ENCODE assay signal across 17 cellular contexts in the genomic region with DNA sequence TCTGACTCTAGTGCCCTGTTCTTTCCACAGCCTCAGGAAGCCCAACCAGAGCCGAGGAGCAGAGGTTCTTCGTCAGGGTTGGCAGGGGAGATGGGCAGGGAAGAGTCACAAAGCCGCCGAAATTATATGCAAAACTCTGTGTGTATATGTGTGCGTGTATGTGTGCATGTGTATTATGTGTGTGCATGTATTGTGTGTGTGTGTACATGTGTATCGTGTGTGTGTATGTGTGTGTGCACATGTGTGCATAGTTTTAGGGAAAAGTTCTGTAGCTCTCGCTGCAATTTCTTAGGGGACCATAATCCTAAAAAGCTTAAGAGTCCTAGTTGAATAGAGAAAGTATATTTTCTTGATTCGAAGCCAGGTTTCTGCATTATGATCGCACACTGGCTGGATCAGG. TPM values are rescaled to one million over a fixed set of nuclear protein-coding genes. Genes with fewer than 3 reads are reported as not detected.
A peak's percentile ranks its signal among the peaks of the same experiment; 100 is the strongest.
DNase-seq lines count a peak whose midpoint lies in the region; ATAC-seq and TF ChIP-seq lines count a peak whose summit lies in the region.
"Had no signal": no experiment of that assay in that cellular context is flagged by ENCODE, and none has a peak within 500 bp of the region (broad histone marks: within the 10 kb centered on the region; RNA-seq: fewer than 3 reads in every experiment).

No MANE protein-coding gene starts in this region.

- H4K20me1 ChIP-seq in mammary epithelial cell (ENCODE audit: insufficient read depth, low read length), result no peaks in the 10 kb centered on the region
- no peaks in the 10 kb centered on the region for H4K20me1 ChIP-seq in DND-41 (ENCODE audit: insufficient read depth, low read length)

- intact Hi-C loops in breast epithelium (cut with DNase I; ENCODE audit: low total_unique reads) (loop anchor here (10.0 kb wide), 1 partner anchor 283 kb away; no protein-coding TSS in a partner anchor), mammary epithelial cell (cut with micrococcal nuclease) (loop anchor here (1.0 to 5.0 kb wide), 5 partner anchors 61 to 441 kb away; no protein-coding TSS in a partner anchor)

- TF ChIP-seq EP300 in tibial nerve (IDR thresholded peaks at IDR 0.05), result no peak

- H2AFZ ChIP-seq in mammary epithelial cell (ENCODE audit: low read depth, low read length) (no peak overlapping the region), DND-41 (ENCODE audit: low read depth, low read length) (no peak overlapping the region)
- H2AFZ ChIP-seq: parathyroid adenoma had no signal

- BruUV-seq in mammary epithelial cell (replicated peaks; lab: Mats Ljungman, UMichigan), result no TSS peak

- dilution Hi-C loops in mammary epithelial cell (cut with HindIII; ENCODE audit: low sequenced_read_pairs), result loop anchor here (25.0 kb wide), 2 partner anchors 200 to 375 kb away; a partner anchor contains a TSS

- no peaks in the 10 kb centered on the region for H3K9me3 Mint-ChIP-seq in endothelial cell (ENCODE audit: unreplicated experiment)
- H3K9me3 Mint-ChIP-seq: nephron progenitor cell had no signal

- H3K9me3 ChIP-seq in breast epithelium (no peaks in the 10 kb centered on the region), mammary epithelial cell (replicated peaks; ENCODE audit: insufficient read depth, low read length) (no peaks in the 10 kb centered on the region), DND-41 (ENCODE audit: insufficient read depth, low read length, severe bottlenecking) (no peaks in the 10 kb centered on the region), tibial nerve (no peaks in the 10 kb centered on the region)
- H3K9me3 ChIP-seq: right atrium auricular region, spleen, upper lobe of left lung had no signal

- in situ Hi-C loops in mammary epithelial cell (cut with MboI; ENCODE audit: low sequenced_read_pairs in 2 of 2), result loop anchor here (5.0 to 25.0 kb wide), 4 partner anchors 60 to 425 kb away; a partner anchor contains a TSS

- peaks cover 9% of the 10 kb centered on the region for H3K4me1 Mint-ChIP-seq in endothelial cell (ENCODE audit: unreplicated experiment)

- no peaks in the 10 kb centered on the region for H3K27me3 ChIP-seq in breast epithelium
- no peaks in the 10 kb centered on the region for H3K27me3 ChIP-seq in mammary epithelial cell (ENCODE audit: insufficient read depth, low read length)
- no peaks in the 10 kb centered on the region for H3K27me3 ChIP-seq in DND-41 (ENCODE audit: insufficient read depth, low read length, poor library complexity)
- no peaks in the 10 kb centered on the region for H3K27me3 ChIP-seq in tibial nerve
- H3K27me3 ChIP-seq: right atrium auricular region, spleen, upper lobe of left lung had no signal

- 81% methylated on average over 9 of the region's 9 CpGs for WGBS in mammary epithelial cell (ENCODE audit: low coverage, missing lambda C conversion rate)
- WGBS in tibial nerve, 2 donors, result 81 to 83% methylated on average over 9 of the region's 9 CpGs

- H3K36me3 ChIP-seq in breast epithelium (peaks cover 2% of the 10 kb centered on the region), mammary epithelial cell (ENCODE audit: insufficient read depth, low read length) (peaks cover 12% of the 10 kb centered on the region), DND-41 (ENCODE audit: insufficient read depth, low read length) (peaks cover 76% of the 10 kb centered on the region), tibial nerve (peaks cover 0 to 53% (median 0%) of the 10 kb centered on the region in 3 donors)

- H3K4me1 ChIP-seq in breast epithelium (peaks cover 27 to 29% of the 10 kb centered on the region in 2 donors), mammary epithelial cell (ENCODE audit: insufficient read depth, low read length) (peaks cover 53% of the 10 kb centered on the region), DND-41 (ENCODE audit: insufficient read depth, low read length) (peaks cover 53% of the 10 kb centered on the region), tibial nerve (peaks cover 4 to 81% (median 53%) of the 10 kb centered on the region in 4 donors)

- no peak for DNase-seq in breast epithelium (ENCODE audit: low spot score in 2 of 2)
- no peak for DNase-seq in mammary epithelial cell
- DNase-seq in DND-41, result no peak
- no peak for DNase-seq in endothelial cell (ENCODE audit: low spot score)
- DNase-seq in tibial nerve (ENCODE audit: low spot score in 2 of 2), result no peak
- DNase-seq in GM20000 (ENCODE audit: low spot score), result no peak
- DNase-seq: cerebellar nuclear complex, NCI-H524 treated with DMSO at 0.1 percent for 48 hours, SIG-M5 had no signal

- CTCF ChIA-PET in mammary epithelial cell (lab: Charles Lee; ENCODE audit: low non-redundant PET), result no interaction called here

- H3K4me2 ChIP-seq in mammary epithelial cell (ENCODE audit: insufficient read depth, low read depth, low read length) (no peak overlapping the region), DND-41 (ENCODE audit: insufficient read depth, low read length) (no peak overlapping the region)

- H3K4me3 Mint-ChIP-seq in endothelial cell (ENCODE audit: unreplicated experiment), result peak overlapping the region; percentile 77
- H3K4me3 Mint-ChIP-seq: nephron progenitor cell had no signal

- H3K27ac Mint-ChIP-seq in endothelial cell (ENCODE audit: unreplicated experiment), result no peak overlapping the region

- ATAC-seq in DND-41 (ENCODE audit: insufficient read depth, low read depth) (no peak), HG03095 (IDR thresholded peaks at IDR 0.05; ENCODE audit: unreplicated experiment) (no peak), GM19467 (IDR thresholded peaks at IDR 0.05; ENCODE audit: unreplicated experiment) (no peak)

- H3K4me3 ChIP-seq in breast epithelium (no peak overlapping the region), mammary epithelial cell (replicated peaks in 1 of 3; ENCODE audit: insufficient read depth in 1 of 3, low read depth in 2 of 3, low read length in 3 of 3) (no peak overlapping the region), DND-41 (ENCODE audit: low read depth in 1 of 2, low read length in 2 of 2) (no peak overlapping the region), tibial nerve (no peak overlapping the region)
- H3K4me3 ChIP-seq: GM12878, right atrium auricular region, upper lobe of left lung had no signal

- H3K27me3 Mint-ChIP-seq in endothelial cell (ENCODE audit: unreplicated experiment), result no peaks in the 10 kb centered on the region

- H3K27ac ChIP-seq in breast epithelium (peak overlapping the region; percentile 54 to 97), mammary epithelial cell (ENCODE audit: insufficient read depth, low read depth, low read length) (no peak overlapping the region), DND-41 (ENCODE audit: low read length) (peak overlapping the region; percentile 32; the same call in 1 of the 2 replicates), tibial nerve (peak overlapping the region in 3 of 4 donors; percentile 11 to 98 (median 89))

- TF ChIP-seq CTCF in breast epithelium (IDR thresholded peaks at IDR 0.05) (no peak), mammary epithelial cell (conservative IDR thresholded peaks at IDR 0.05 in 1 of 2, IDR thresholded peaks at IDR 0.05 in 1 of 2; ENCODE audit: extremely low read depth in 1 of 2, insufficient read depth in 1 of 2, low read depth in 1 of 2, low read length in 2 of 2) (no peak), DND-41 (IDR thresholded peaks at IDR 0.05; ENCODE audit: borderline replicate concordance, extremely low read depth, low read length, poor library complexity, severe bottlenecking) (no peak), endothelial cell (IDR thresholded peaks at IDR 0.05; ENCODE audit: unreplicated experiment) (no peak), tibial nerve (IDR thresholded peaks at IDR 0.05) (no peak), GM20000 (IDR thresholded peaks at IDR 0.05; ENCODE audit: extremely low read depth, missing control alignments) (no peak)

- TF ChIP-seq POLR2A in breast epithelium (IDR thresholded peaks at IDR 0.05) (no peak), tibial nerve (IDR thresholded peaks at IDR 0.05) (no peak)

- peaks cover 21% of the 10 kb centered on the region for H3K36me3 Mint-ChIP-seq in endothelial cell (ENCODE audit: low read depth, unreplicated experiment)

- no peak overlapping the region for H3K9ac ChIP-seq in mammary epithelial cell (ENCODE audit: insufficient read depth, low read length)
- no peak overlapping the region for H3K9ac ChIP-seq in DND-41 (ENCODE audit: low read depth, low read length)
- H3K9ac ChIP-seq: parathyroid adenoma had no signal

- H3K79me2 ChIP-seq in mammary epithelial cell (ENCODE audit: insufficient read depth, low read length), result peaks cover 23% of the 10 kb centered on the region
- H3K79me2 ChIP-seq in DND-41 (ENCODE audit: insufficient read depth, low read length), result peaks cover 21% of the 10 kb centered on the region

RNA-seq across cellular contexts. Expression of a gene that starts 17.0 kb away (rescaled TPM):
- total RNA-seq in breast epithelium (10 to 100 TPM; 38.4 to 48.1 (median 38.7) TPM), mammary epithelial cell (10 to 100 TPM; 57.7 to 98.4 TPM), endothelial cell (ENCODE audit: unreplicated experiment) (20.5 TPM), tibial nerve (100 to 1,000 TPM in 2 of 4 donors, 10 to 100 TPM in 2; 81.3 to 115 (median 98.9) TPM)
- 58.9 TPM for polyA plus RNA-seq in mammary epithelial cell
- polyA minus RNA-seq in mammary epithelial cell, result 60.1 TPM
